ENCODE assay signal across 8 cellular contexts in genomic region chr19:57821095-57821890, GRCh38. TPM values are rescaled to one million over a fixed set of nuclear protein-coding genes. Genes with fewer than 3 reads are reported as not detected.
DNase-seq lines count a peak whose midpoint lies in the region; ATAC-seq and TF ChIP-seq lines count a peak whose summit lies in the region.
"Not testable (repeated sequence)": the region's sequence is repeated elsewhere in the genome, so short reads cannot be mapped to it uniquely, and the experiment has no call there.

No MANE protein-coding gene starts in this region.

- H3K79me2 ChIP-seq in PC-3 (ENCODE audit: low read length) = peaks cover 74% of the 10 kb centered on the region

- not testable (repeated sequence) for TF ChIP-seq CTCF in HFF-Myc (IDR thresholded peaks at IDR 0.05; ENCODE audit: low read depth, low read length, missing control alignments); PC-3 (conservative IDR thresholded peaks at IDR 0.05; ENCODE audit: low read depth, low read length); MCF 10A (IDR thresholded peaks at IDR 0.05; ENCODE audit: unreplicated experiment); cardiac muscle cell (IDR thresholded peaks at IDR 0.05; ENCODE audit: low read depth, low read length)

- POLR2A ChIA-PET in PC-3 (lab: Charles Lee; ENCODE audit: unreplicated experiment) = not testable (repeated sequence)
- POLR2A ChIA-PET in MCF 10A (lab: Yijun Ruan, JAX) = interaction anchor here (0.6 to 2.9 kb wide), 5 partner anchors 14 to 432 kb away, joined by 3 to 65 read pairs (median 4); partner anchors contain the start of genes ZNF548 and ZNF776

- H3K27me3 ChIP-seq in BLaER1 treated with 17β-estradiol and CSF1 and Interleukin-3, amounts not matched to agents 10 nM and 100 nM; PC-3 (ENCODE audit: low read length); cardiac muscle cell; muscle layer of duodenum (ENCODE audit: low read depth, low read length); skeletal muscle satellite cell (ENCODE audit: control insufficient read depth, insufficient read depth, low read length): not testable (repeated sequence)

- H3K4me1 Mint-ChIP-seq in activated CD8-positive, alpha-beta memory T cell treated with anti-CD3 and anti-CD28 coated beads, Interleukin-2, amount 10 ng/mL, durations not matched to agents 7 days and 5 days = peaks cover 45% of the 10 kb centered on the region
- H3K4me1 Mint-ChIP-seq in MCF 10A (ENCODE audit: insufficient read depth, unreplicated experiment) = peaks cover 27% of the 10 kb centered on the region

- not testable (repeated sequence) for H3K9me2 ChIP-seq in PC-3 (replicated peaks; ENCODE audit: low read length)

- not testable (repeated sequence) for H3F3A ChIP-seq in PC-3 (ENCODE audit: low read length, unreplicated experiment)

- H3K4me1 ChIP-seq in BLaER1 treated with 17β-estradiol and CSF1 and Interleukin-3, amounts not matched to agents 10 nM and 100 nM = peaks cover 23 to 34% (median 24%) of the 10 kb centered on the region in 10 experiments
- H3K4me1 ChIP-seq in PC-3 (ENCODE audit: insufficient read depth, low read length) = peaks cover 16% of the 10 kb centered on the region
- H3K4me1 ChIP-seq in cardiac muscle cell (ENCODE audit: low read depth) = peaks cover 12% of the 10 kb centered on the region
- peaks cover 0 to 12% of the 10 kb centered on the region in 2 donors for H3K4me1 ChIP-seq in muscle layer of duodenum (ENCODE audit: control insufficient read depth in 1 of 2, insufficient read depth in 2 of 2, low read length in 2 of 2)
- not testable (repeated sequence) for H3K4me1 ChIP-seq in skeletal muscle satellite cell (ENCODE audit: control insufficient read depth, insufficient read depth, low read length)

- peak overlapping the region; percentile 84 to 95 (median 92) for H3K4me2 ChIP-seq in BLaER1 treated with 17β-estradiol and CSF1 and Interleukin-3, amounts not matched to agents 10 nM and 100 nM
- H3K4me2 ChIP-seq in PC-3 (ENCODE audit: low read length) (peak overlapping the region; percentile 87), skeletal muscle satellite cell (ENCODE audit: low read length) (peak overlapping the region; percentile 77)

- ATAC-seq in PC-3; activated CD8-positive, alpha-beta memory T cell treated with anti-CD3 and anti-CD28 coated beads, Interleukin-2, amount 10 ng/mL, durations not matched to agents 7 days and 5 days: not testable (repeated sequence)

- not testable (repeated sequence) for H3K27me3 Mint-ChIP-seq in activated CD8-positive, alpha-beta memory T cell treated with anti-CD3 and anti-CD28 coated beads, Interleukin-2, amount 10 ng/mL, durations not matched to agents 7 days and 5 days; MCF 10A (ENCODE audit: insufficient read depth, unreplicated experiment)

- peak overlapping the region in 9 of 10 experiments; percentile 88 to 99 (median 95); a peak in 17 of 20 replicates for H3K4me3 ChIP-seq in BLaER1 treated with 17β-estradiol and CSF1 and Interleukin-3, amounts not matched to agents 10 nM and 100 nM
- H3K4me3 ChIP-seq in HFF-Myc (replicated peaks; ENCODE audit: low read depth, low read length) = peak overlapping the region; percentile 100
- peak overlapping the region; percentile 90 for H3K4me3 ChIP-seq in PC-3 (ENCODE audit: low read length)
- not testable (repeated sequence) for H3K4me3 ChIP-seq in cardiac muscle cell
- H3K4me3 ChIP-seq in muscle layer of duodenum (ENCODE audit: low read depth in 1 of 2, low read length in 2 of 2) = peak overlapping the region; percentile 92 to 94
- peak overlapping the region; percentile 87 for H3K4me3 ChIP-seq in skeletal muscle satellite cell (ENCODE audit: low read length)

- not testable (repeated sequence) for H3K9me3 ChIP-seq in BLaER1 treated with 17β-estradiol and CSF1 and Interleukin-3, amounts not matched to agents 10 nM and 100 nM (replicated peaks in 1 of 11); PC-3 (ENCODE audit: low read length); cardiac muscle cell (ENCODE audit: low read depth); muscle layer of duodenum (ENCODE audit: control insufficient read depth in 1 of 2, low read length in 2 of 2); skeletal muscle satellite cell (replicated peaks; ENCODE audit: low read length)

- H3K9ac ChIP-seq in BLaER1 treated with 17β-estradiol and CSF1 and Interleukin-3, amounts not matched to agents 10 nM and 100 nM = peak overlapping the region; percentile 85 to 96 (median 92); a peak in 14 of 22 replicates
- H3K9ac ChIP-seq in PC-3 (ENCODE audit: low read length); skeletal muscle satellite cell (ENCODE audit: low read depth, low read length): not testable (repeated sequence)

- not testable (repeated sequence) for H2AFZ ChIP-seq in PC-3 (ENCODE audit: low read length)

- not testable (repeated sequence) for H3K27ac ChIP-seq in BLaER1 treated with 17β-estradiol and CSF1 and Interleukin-3, amounts not matched to agents 10 nM and 100 nM; PC-3 (ENCODE audit: low read length); muscle layer of duodenum (ENCODE audit: low read length)
- H3K27ac ChIP-seq in cardiac muscle cell = peak overlapping the region; percentile 93

- intact Hi-C loops in PC-3 (cut with micrococcal nuclease); MCF 10A (cut with micrococcal nuclease): not testable (repeated sequence)

- not testable (repeated sequence) for BruUV-seq in PC-3 (replicated peaks; lab: Mats Ljungman, UMichigan); MCF 10A (replicated peaks; lab: Mats Ljungman, UMichigan)

- not testable (repeated sequence) for H3K9me3 Mint-ChIP-seq in activated CD8-positive, alpha-beta memory T cell treated with anti-CD3 and anti-CD28 coated beads, Interleukin-2, amount 10 ng/mL, durations not matched to agents 7 days and 5 days (ENCODE audit: low read depth); MCF 10A (ENCODE audit: unreplicated experiment)

- peaks cover 11 to 58% (median 48%) of the 10 kb centered on the region in 11 experiments for H3K36me3 ChIP-seq in BLaER1 treated with 17β-estradiol and CSF1 and Interleukin-3, amounts not matched to agents 10 nM and 100 nM
- peaks cover 32% of the 10 kb centered on the region for H3K36me3 ChIP-seq in PC-3 (ENCODE audit: low read depth, low read length)
- not testable (repeated sequence) for H3K36me3 ChIP-seq in cardiac muscle cell; muscle layer of duodenum (ENCODE audit: control insufficient read depth in 1 of 2, insufficient read depth in 2 of 2, low read length in 2 of 2); skeletal muscle satellite cell (ENCODE audit: insufficient read depth, low read length)

- not testable (repeated sequence) for DNase-seq in HFF-Myc (ENCODE audit: extremely low read depth, low read depth); PC-3; activated CD8-positive, alpha-beta memory T cell treated with anti-CD3 and anti-CD28 coated beads, Interleukin-2, amount 10 ng/mL, durations not matched to agents 7 days and 5 days; MCF 10A (ENCODE audit: unreplicated experiment); cardiac muscle cell (ENCODE audit: low read depth in 1 of 2, low spot score in 1 of 2)

- CTCF ChIA-PET in PC-3 (lab: Charles Lee); activated CD8-positive, alpha-beta memory T cell treated with anti-CD3 and anti-CD28 coated beads, Interleukin-2, amount 10 ng/mL, durations not matched to agents 7 days and 5 days (lab: Charles Lee): not testable (repeated sequence)
- CTCF ChIA-PET in MCF 10A (lab: Yijun Ruan, JAX) = interaction anchor here (1.1 kb wide), 1 partner anchor 21 kb away, joined by 3 read pairs; no protein-coding TSS in a partner anchor

- not testable (repeated sequence) for H3K4me3 Mint-ChIP-seq in activated CD8-positive, alpha-beta memory T cell treated with anti-CD3 and anti-CD28 coated beads, Interleukin-2, amount 10 ng/mL, durations not matched to agents 7 days and 5 days
- H3K4me3 Mint-ChIP-seq in MCF 10A (ENCODE audit: unreplicated experiment) = peak overlapping the region; percentile 85

- H3K36me3 Mint-ChIP-seq in activated CD8-positive, alpha-beta memory T cell treated with anti-CD3 and anti-CD28 coated beads, Interleukin-2, amount 10 ng/mL, durations not matched to agents 7 days and 5 days = peaks cover 37% of the 10 kb centered on the region
- H3K36me3 Mint-ChIP-seq in MCF 10A (ENCODE audit: insufficient read depth, unreplicated experiment) = peaks cover 30% of the 10 kb centered on the region

- peaks cover 0 to 64% (median 54%) of the 10 kb centered on the region in 11 experiments; a peak in 18 of 22 replicates for H4K20me1 ChIP-seq in BLaER1 treated with 17β-estradiol and CSF1 and Interleukin-3, amounts not matched to agents 10 nM and 100 nM
- peaks cover 18% of the 10 kb centered on the region; the same call in 1 of the 2 replicates for H4K20me1 ChIP-seq in PC-3 (ENCODE audit: low read length)

- peak overlapping the region; percentile 93 for H3K27ac Mint-ChIP-seq in activated CD8-positive, alpha-beta memory T cell treated with anti-CD3 and anti-CD28 coated beads, Interleukin-2, amount 10 ng/mL, durations not matched to agents 7 days and 5 days
- peak overlapping the region; percentile 90 for H3K27ac Mint-ChIP-seq in MCF 10A (ENCODE audit: low read depth, unreplicated experiment)

RNA-seq across cellular contexts. Expression of gene ZNF552, which starts 6.6 kb away (rescaled TPM):
- total RNA-seq in PC-3 (2014; rRNA removed) (8.4 and 12.0 TPM in 2 replicates), MCF 10A (2022) (5.5 and 5.6 TPM in 2 replicates), cardiac muscle cell (3.8 and 6.6 TPM in 2 replicates)
- total RNA-seq in activated CD8-positive, alpha-beta memory T cell treated with anti-CD3 and anti-CD28 coated beads, Interleukin-2, amount 10 ng/mL, durations not matched to agents 7 days and 5 days = 10 to 100 TPM in 1 of 2 experiments, 1 to 10 TPM in 1; 9.7 to 11.1 TPM
- polyA plus RNA-seq in cardiac muscle cell = 10.5 and 13.4 TPM in 2 replicates
- total RNA-seq in skeletal muscle satellite cell (2012; rRNA removed) = 5.0 and 6.3 TPM in 2 replicates

RNA-seq across cellular contexts. Expression of gene ZNF587B, which starts 8.8 kb away (rescaled TPM):
- total RNA-seq in PC-3 (2014; rRNA removed) (21.2 and 28.0 TPM in 2 replicates), MCF 10A (2022) (19.0 and 19.4 TPM in 2 replicates), cardiac muscle cell (8.5 and 12.9 TPM in 2 replicates)
- 10 to 100 TPM; 14.6 to 19.3 TPM for total RNA-seq in activated CD8-positive, alpha-beta memory T cell treated with anti-CD3 and anti-CD28 coated beads, Interleukin-2, amount 10 ng/mL, durations not matched to agents 7 days and 5 days
- 2.8 and 3.1 TPM in 2 replicates for polyA plus RNA-seq in cardiac muscle cell
- 22.6 and 23.4 TPM in 2 replicates for total RNA-seq in skeletal muscle satellite cell (2012; rRNA removed)

RNA-seq across cellular contexts. Expression of gene ZNF587, which starts 28.4 kb away (rescaled TPM):
- total RNA-seq in PC-3 (2014; rRNA removed) (16.3 and 21.4 TPM in 2 replicates), MCF 10A (2022) (32.4 and 34.2 TPM in 2 replicates), cardiac muscle cell (14.0 and 17.2 TPM in 2 replicates)
- 10 to 100 TPM; 30.8 to 41.2 TPM for total RNA-seq in activated CD8-positive, alpha-beta memory T cell treated with anti-CD3 and anti-CD28 coated beads, Interleukin-2, amount 10 ng/mL, durations not matched to agents 7 days and 5 days
- 12.6 and 22.6 TPM in 2 replicates for polyA plus RNA-seq in cardiac muscle cell
- 16.6 and 26.9 TPM in 2 replicates for total RNA-seq in skeletal muscle satellite cell (2012; rRNA removed)

RNA-seq across cellular contexts. Expression of gene ZNF586, which starts 51.8 kb away (rescaled TPM):
- total RNA-seq in PC-3 (2014; rRNA removed) (13.1 and 13.2 TPM in 2 replicates), MCF 10A (2022) (13.4 and 13.9 TPM in 2 replicates), cardiac muscle cell (15.0 and 17.1 TPM in 2 replicates)
- total RNA-seq in activated CD8-positive, alpha-beta memory T cell treated with anti-CD3 and anti-CD28 coated beads, Interleukin-2, amount 10 ng/mL, durations not matched to agents 7 days and 5 days = 10 to 100 TPM; 20.4 to 23.0 TPM
- 8.4 and 10.0 TPM in 2 replicates for polyA plus RNA-seq in cardiac muscle cell
- total RNA-seq in skeletal muscle satellite cell (2012; rRNA removed) = 11.6 and 14.4 TPM in 2 replicates
